24 cellular contexts compared by ENCODE assay signal in genomic region chr9:127527560-127528268, GRCh38.
A peak's percentile ranks its signal among the peaks of the same experiment; 100 is the strongest.
DNase-seq lines count a peak whose midpoint lies in the region; ATAC-seq and TF ChIP-seq lines count a peak whose summit lies in the region.
"Had no signal": no experiment of that assay in that cellular context is flagged by ENCODE, and none has a peak within 500 bp of the region (broad histone marks: within the 10 kb centered on the region; RNA-seq: fewer than 3 reads in every experiment).

No MANE protein-coding gene starts in this region.

- H3K27me3 ChIP-seq in NT2/D1 (ENCODE audit: insufficient read depth, insufficient read length) (no peaks in the 10 kb centered on the region), ascending aorta (no peaks in the 10 kb centered on the region), testis (no peaks in the 10 kb centered on the region)
- H3K27me3 ChIP-seq: esophagus muscularis mucosa, gastroesophageal sphincter had no signal

- peaks cover 80% of the 10 kb centered on the region for H3K36me3 ChIP-seq in NT2/D1 (ENCODE audit: insufficient read depth, insufficient read length, low read length)
- peaks cover 35 to 63% of the 10 kb centered on the region in 2 donors for H3K36me3 ChIP-seq in ascending aorta
- no peaks in the 10 kb centered on the region for H3K36me3 ChIP-seq in testis (ENCODE audit: low read depth, missing control alignments)

- H3K36me3 Mint-ChIP-seq in mesothelial cell of epicardium: peaks cover 40% of the 10 kb centered on the region

- ATAC-seq in GM18519 (IDR thresholded peaks at IDR 0.05; ENCODE audit: low FRiP score, unreplicated experiment): no peak
- ATAC-seq: activated CD4-positive, CD25-positive, alpha-beta regulatory T cell treated with anti-CD3 and anti-CD28 coated beads, Interleukin-2, amount 50 U/mL, for 24 hours; CD8-positive, alpha-beta T cell; gastroesophageal sphincter; sciatic nerve had no signal

- H3K9me3 ChIP-seq in NT2/D1 (ENCODE audit: insufficient read depth, low read length) (peaks cover 46% of the 10 kb centered on the region), ascending aorta (peaks cover 0 to 5% of the 10 kb centered on the region in 2 donors), testis (no peaks in the 10 kb centered on the region)

- H3K27me3 Mint-ChIP-seq in mesothelial cell of epicardium (ENCODE audit: low read depth): no peaks in the 10 kb centered on the region
- H3K27me3 Mint-ChIP-seq: activated T-cell treated with anti-CD3 and anti-CD28 coated beads, Interleukin-2, amount 50 U/mL, for 24 hours had no signal

- peak overlapping the region; percentile 47 for H3K27ac Mint-ChIP-seq in mesothelial cell of epicardium
- H3K27ac Mint-ChIP-seq: activated naive CD4-positive, alpha-beta T cell treated with anti-CD3 and anti-CD28 coated beads for 36 hours; activated T-cell treated with anti-CD3 and anti-CD28 coated beads, Interleukin-2, amount 50 U/mL, for 24 hours; CD8-positive, alpha-beta T cell; memory B cell had no signal

- H3K4me1 Mint-ChIP-seq in mesothelial cell of epicardium: peaks cover 2% of the 10 kb centered on the region
- H3K4me1 Mint-ChIP-seq: memory B cell had no signal

- H3K4me1 ChIP-seq in NT2/D1 (ENCODE audit: insufficient read depth, insufficient read length) (peaks cover 48% of the 10 kb centered on the region), ascending aorta (peaks cover 0 to 21% of the 10 kb centered on the region in 2 donors), testis (peaks cover 32% of the 10 kb centered on the region)

- intact Hi-C loops in ascending aorta (cut with DNase I): no loop called here
- intact Hi-C loops in testis (cut with DNase I; ENCODE audit: low total_unique reads): no loop called here

- no peak for TF ChIP-seq POLR2A in testis (IDR thresholded peaks at IDR 0.05)

- H3K4me3 ChIP-seq in NT2/D1 (ENCODE audit: insufficient read length, low read depth) (no peak overlapping the region), ascending aorta (no peak overlapping the region), testis (no peak overlapping the region)
- H3K4me3 ChIP-seq: esophagus muscularis mucosa, gastroesophageal sphincter, HAP-1 had no signal

- TF ChIP-seq CTCF in ascending aorta (IDR thresholded peaks at IDR 0.05) (no peak), mesothelial cell of epicardium (IDR thresholded peaks at IDR 0.05; ENCODE audit: unreplicated experiment) (no peak), testis (IDR thresholded peaks at IDR 0.05) (no peak)

- no peak overlapping the region for H3K4me3 Mint-ChIP-seq in mesothelial cell of epicardium
- H3K4me3 Mint-ChIP-seq: activated naive CD4-positive, alpha-beta T cell treated with anti-CD3 and anti-CD28 coated beads for 36 hours; activated T-cell treated with anti-CD3 and anti-CD28 coated beads, Interleukin-2, amount 50 U/mL, for 24 hours; CD8-positive, alpha-beta T cell; memory B cell had no signal

- peak overlapping the region; percentile 59 to 76 for H3K27ac ChIP-seq in ascending aorta
- H3K27ac ChIP-seq in testis: peak overlapping the region; percentile 44 to 50

- H3K9me3 Mint-ChIP-seq in mesothelial cell of epicardium: peaks cover 3% of the 10 kb centered on the region
- H3K9me3 Mint-ChIP-seq: CD8-positive, alpha-beta T cell had no signal

- 82 to 88% methylated on average over 16 to 17 of the region's 17 CpGs for WGBS in testis, 2 donors

- H3K9ac ChIP-seq in NT2/D1 (ENCODE audit: insufficient read length, low read depth): peak overlapping the region; percentile 21
- H3K9ac ChIP-seq: parathyroid adenoma had no signal

- DNase-seq in NT2/D1 (ENCODE audit: low read depth, low spot score): no peak
- DNase-seq in ascending aorta (ENCODE audit: low spot score in 2 of 2): no peak
- DNase-seq in mesothelial cell of epicardium (ENCODE audit: low spot score in 2 of 2, unreplicated experiment in 2 of 2): no peak
- no peak for DNase-seq in testis
- DNase-seq in ecto neural progenitor cell (ENCODE audit: low spot score): no peak
- DNase-seq in NCI-H510A treated with DMSO at 0.1 percent for 48 hours (lab: John Stamatoyannopoulos, UW): no peak
- DNase-seq: activated naive CD4-positive, alpha-beta T cell treated with anti-CD3 and anti-CD28 coated beads for 36 hours; activated T-cell treated with anti-CD3 and anti-CD28 coated beads, Interleukin-2, amount 50 U/mL, for 24 hours; CD8-positive, alpha-beta T cell; DMS153; KG1; NCI-H1436; NCI-H526; RPMI8226; stimulated activated CD8-positive, alpha-beta memory T cell treated with anti-CD3 and anti-CD28 coated beads, Interleukin-4, amount 100 ng/mL, for 48 hours; T-helper 9 cell had no signal
